Comparison of ENCODE assay signal across 13 cellular contexts in genomic region chr16:28064150-28064549, GRCh38. TPM values are rescaled to one million over a fixed set of nuclear protein-coding genes. Genes with fewer than 3 reads are reported as not detected.
"Had no signal": no experiment of that assay in that cellular context is flagged by ENCODE, and none has a peak within 500 bp of the region (broad histone marks: within the 10 kb centered on the region; RNA-seq: fewer than 3 reads in every experiment).

No MANE protein-coding gene starts in this region.

- H3K4me3 ChIP-seq: pancreas, testis had no signal

- H3K9me3 Mint-ChIP-seq: activated naive CD4-positive, alpha-beta T cell treated with anti-CD3 and anti-CD28 coated beads, Interleukin-2, amount 50 U/mL, for 72 hours; natural killer cell treated with Interleukin-12 subunit alpha and Interleukin-12 subunit beta and Interleukin-15 and Interleukin-18, amount 100 ng/mL, for 72 hours; stimulated activated naive CD8-positive, alpha-beta T cell treated with anti-CD3 and anti-CD28 coated beads, Interleukin-15, amount 100 ng/mL, for 72 hours had no signal

- H3K36me3 Mint-ChIP-seq: activated naive CD4-positive, alpha-beta T cell treated with anti-CD3 and anti-CD28 coated beads, Interleukin-2, amount 50 U/mL, for 72 hours; natural killer cell treated with Interleukin-12 subunit alpha and Interleukin-12 subunit beta and Interleukin-15 and Interleukin-18, amount 100 ng/mL, for 72 hours had no signal

- H3K27ac Mint-ChIP-seq: activated naive CD4-positive, alpha-beta T cell treated with anti-CD3 and anti-CD28 coated beads, Interleukin-2, amount 50 U/mL, for 72 hours; natural killer cell treated with Interleukin-12 subunit alpha and Interleukin-12 subunit beta and Interleukin-15 and Interleukin-18, amount 100 ng/mL, for 72 hours; stimulated activated naive CD8-positive, alpha-beta T cell treated with anti-CD3 and anti-CD28 coated beads, Interleukin-15, amount 100 ng/mL, for 72 hours had no signal

- ATAC-seq: pancreas had no signal

- H3K36me3 ChIP-seq: esophagus squamous epithelium, pancreas had no signal

- DNase-seq: activated CD4-positive, alpha-beta T cell treated with anti-CD3 and anti-CD28 coated beads, Interleukin-2, amount 50 U/mL, for 1 hour; activated T-cell treated with anti-CD3 and anti-CD28 coated beads, Interleukin-2, amount 50 U/mL, for 1 hour; amniotic stem cell; esophagus squamous epithelium; foreskin fibroblast; pancreas; stimulated activated CD4-positive, alpha-beta T cell treated with anti-CD3 and anti-CD28 coated beads, Interleukin-4, amount 100 ng/mL, for 1 hour; stimulated activated naive CD8-positive, alpha-beta T cell treated with anti-CD3 and anti-CD28 coated beads, Interleukin-15, amount 100 ng/mL, for 72 hours; testis had no signal

- H3K27ac ChIP-seq: esophagus squamous epithelium, pancreas, testis had no signal

- H3K4me1 ChIP-seq: pancreas, testis had no signal

- H3K27me3 ChIP-seq: testis had no signal

- H3K9me3 ChIP-seq: esophagus squamous epithelium, pancreas, testis had no signal

- H3K4me3 Mint-ChIP-seq: natural killer cell treated with Interleukin-12 subunit alpha and Interleukin-12 subunit beta and Interleukin-15 and Interleukin-18, amount 100 ng/mL, for 72 hours; stimulated activated naive CD8-positive, alpha-beta T cell treated with anti-CD3 and anti-CD28 coated beads, Interleukin-15, amount 100 ng/mL, for 72 hours had no signal

RNA-seq across cellular contexts. Expression of gene GSG1L, which starts 0.6 kb away (rescaled TPM):
- total RNA-seq: natural killer cell treated with Interleukin-12 subunit alpha and Interleukin-12 subunit beta and Interleukin-15 and Interleukin-18, amount 100 ng/mL, for 72 hours; renal cortical epithelial cell; T-helper 1 cell treated with Interleukin-12 subunit alpha and Interleukin-12 subunit beta and Interleukin-4 antibody, amounts not matched to agents 30 ng/mL and 1 ng/mL, for 36 hours had no signal
